ENCODE assay signal across 26 cellular contexts in genomic region chr14:100875861-100876590, GRCh38. TPM values are rescaled to one million over a fixed set of nuclear protein-coding genes. Genes with fewer than 3 reads are reported as not detected.
DNase-seq lines count a peak whose midpoint lies in the region; ATAC-seq, FAIRE-seq and TF ChIP-seq lines count a peak whose summit lies in the region.
"Had no signal": no experiment of that assay in that cellular context is flagged by ENCODE, and none has a peak within 500 bp of the region (broad histone marks: within the 10 kb centered on the region; RNA-seq: fewer than 3 reads in every experiment).

No MANE protein-coding gene starts in this region.

- H3K27me3 ChIP-seq in heart left ventricle (peaks cover 0 to 21% (median 0%) of the 10 kb centered on the region in 9 donors), right atrium auricular region (no peaks in the 10 kb centered on the region), neuronal stem cell (ENCODE audit: control insufficient read depth in 3 of 3, insufficient read depth in 3 of 3, low read depth in 1 of 3, low read length in 3 of 3) (peaks cover 0 to 4% (median 0%) of the 10 kb centered on the region in 3 experiments)
- H3K27me3 ChIP-seq: SJSA1 had no signal

- H3K18ac ChIP-seq in neuronal stem cell (ENCODE audit: low read length), result peak overlapping the region; percentile 88

- H2AK5ac ChIP-seq in neuronal stem cell (ENCODE audit: low read depth, low read length), result peak overlapping the region; percentile 100

- no peak for TF ChIP-seq CTCF in heart left ventricle (IDR thresholded peaks at IDR 0.05)
- TF ChIP-seq CTCF in right atrium auricular region (IDR thresholded peaks at IDR 0.05), result no peak
- no peak for TF ChIP-seq CTCF in kidney (IDR thresholded peaks at IDR 0.05; ENCODE audit: borderline replicate concordance, extremely low read depth, insufficient read depth)

- H3K4me1 ChIP-seq in heart left ventricle (no peaks in the 10 kb centered on the region), right atrium auricular region (no peaks in the 10 kb centered on the region), kidney (ENCODE audit: control insufficient read depth in 1 of 2, insufficient read depth in 1 of 2, low read depth in 1 of 2, low read length in 2 of 2) (no peaks in the 10 kb centered on the region), neuronal stem cell (ENCODE audit: control insufficient read depth in 2 of 2, insufficient read depth in 1 of 2, low read depth in 1 of 2, low read length in 2 of 2) (peaks cover 0 to 6% of the 10 kb centered on the region in 2 donors)
- H3K4me1 ChIP-seq: SJSA1 had no signal

- intact Hi-C loops in heart left ventricle (cut with DNase I) (no loop called here), kidney (cut with DNase I) (no loop called here)

- H3K4ac ChIP-seq in neuronal stem cell (ENCODE audit: low read length), result peak overlapping the region; percentile 58

- H3K9ac ChIP-seq in kidney (ENCODE audit: low read length in 2 of 2) (no peak overlapping the region), neuronal stem cell (ENCODE audit: low read depth, low read length, poor library complexity) (peak overlapping the region; percentile 32)

- H4K8ac ChIP-seq in neuronal stem cell (ENCODE audit: low read depth, low read length), result no peak overlapping the region

- H3K14ac ChIP-seq in neuronal stem cell (ENCODE audit: low read length), result peak overlapping the region; percentile 59

- H3K9me3 ChIP-seq in heart left ventricle (no peaks in the 10 kb centered on the region), right atrium auricular region (no peaks in the 10 kb centered on the region), kidney (ENCODE audit: control insufficient read depth in 1 of 2, low read length in 2 of 2) (no peaks in the 10 kb centered on the region), neuronal stem cell (replicated peaks in 1 of 2; ENCODE audit: control insufficient read depth in 2 of 2, insufficient read depth in 1 of 2, low read depth in 1 of 2, low read length in 2 of 2) (peaks cover 0 to 3% of the 10 kb centered on the region in 2 donors)
- H3K9me3 ChIP-seq: SJSA1 had no signal

- peak overlapping the region; percentile 93 for H2BK120ac ChIP-seq in neuronal stem cell (ENCODE audit: low read depth, low read length)

- H3K23ac ChIP-seq in neuronal stem cell (ENCODE audit: low read depth, low read length, poor library complexity), result no peak overlapping the region

- peak overlapping the region; percentile 93 for H2BK12ac ChIP-seq in neuronal stem cell (ENCODE audit: low read length)

- no peak overlapping the region for H3K4me3 ChIP-seq in heart left ventricle
- no peak overlapping the region for H3K4me3 ChIP-seq in right atrium auricular region
- H3K4me3 ChIP-seq in kidney (ENCODE audit: low read length in 2 of 2), result no peak overlapping the region
- no peak overlapping the region for H3K4me3 ChIP-seq in neuronal stem cell (ENCODE audit: low read length in 2 of 2)
- H3K4me3 ChIP-seq: K562, SJSA1 had no signal

- no peaks in the 10 kb centered on the region for H3K36me3 ChIP-seq in heart left ventricle
- H3K36me3 ChIP-seq in right atrium auricular region, result no peaks in the 10 kb centered on the region
- H3K36me3 ChIP-seq in kidney (ENCODE audit: control insufficient read depth in 1 of 2, insufficient read depth in 2 of 2, low read length in 2 of 2), result no peaks in the 10 kb centered on the region
- no peaks in the 10 kb centered on the region for H3K36me3 ChIP-seq in neuronal stem cell (replicated peaks in 1 of 2; ENCODE audit: control insufficient read depth in 2 of 2, insufficient read depth in 2 of 2, low read length in 2 of 2)

- DNase-seq in heart left ventricle (peak in 3 of 5 donors; percentile 6 to 25 (median 9)), right atrium auricular region (ENCODE audit: low spot score) (no peak), kidney (peak; percentile 59), neuronal stem cell (ENCODE audit: low spot score) (no peak), activated T-cell treated with anti-CD3 and anti-CD28 coated beads for 4 hours (no peak), hippocampal formation (lab: John Stamatoyannopoulos, UW) (no peak), T-helper 2 cell (no peak)
- DNase-seq: CD4-positive, CD25-positive, alpha-beta regulatory T cell; DMS153; DND-41; H7; Kasumi-1; MV-4-11; NCI-H1105; NCI-H1436 treated with DMSO at 0.1 percent for 48 hours; NCI-H1930; NCI-H446; NCI-H524 treated with DMSO at 0.1 percent for 48 hours; NCI-H774 had no signal

- H2BK15ac ChIP-seq in neuronal stem cell (ENCODE audit: low read length), result peak overlapping the region; percentile 99

- peak overlapping the region; percentile 33 for H2BK5ac ChIP-seq in neuronal stem cell (ENCODE audit: low read length)

- TF ChIP-seq POLR2A in heart left ventricle (IDR thresholded peaks at IDR 0.05), result no peak

- peak overlapping the region; percentile 38 for H4K91ac ChIP-seq in neuronal stem cell (ENCODE audit: low read depth, low read length, poor library complexity)

- H3K27ac ChIP-seq in heart left ventricle (no peak overlapping the region), right atrium auricular region (no peak overlapping the region), kidney (ENCODE audit: low read depth in 2 of 2, low read length in 2 of 2) (no peak overlapping the region), neuronal stem cell (replicated peaks; ENCODE audit: low read length) (no peak overlapping the region)
- H3K27ac ChIP-seq: SJSA1 had no signal

- 82 to 84% (median 83%) methylated on average over 16 to 17 of the region's 17 CpGs for WGBS in heart left ventricle, 4 donors
- no CpG with 5 or more reads among the region's 17 CpGs for WGBS in neuronal stem cell (ENCODE audit: extremely low coverage in 2 of 2, insufficient read length in 2 of 2, insufficient replicate concordance in 1 of 2), 2 donors

- no peak overlapping the region for H3K4me2 ChIP-seq in neuronal stem cell (ENCODE audit: insufficient read depth, low read length, poor library complexity, severe bottlenecking)

- no peak overlapping the region for H2AFZ ChIP-seq in neuronal stem cell (ENCODE audit: low read length)

- no peak for ATAC-seq in heart left ventricle
- ATAC-seq: K562 had no signal

- H3K79me1 ChIP-seq in neuronal stem cell (ENCODE audit: low read depth, low read length), result no peaks in the 10 kb centered on the region

- no peak for FAIRE-seq in kidney (lab: Jason Lieb, UNC)
- FAIRE-seq: GM12892, K562, RCC 7860 had no signal

RNA-seq across cellular contexts. Expression of gene RTL1, which starts 27.5 kb away (rescaled TPM):
- total RNA-seq in heart left ventricle, result not detected
- polyA plus RNA-seq in heart left ventricle, result not detected
- not detected for total RNA-seq in right atrium auricular region
- total RNA-seq in kidney, result not detected
- not detected for polyA plus RNA-seq in kidney (ENCODE audit: insufficient read depth, low read depth, low replicate concordance)
- polyA plus RNA-seq in neuronal stem cell (2013, experiment 1 of 2), result 3.6 TPM
- polyA plus RNA-seq in neuronal stem cell (2013, experiment 2 of 2), result 3.6 TPM
- total RNA-seq: CD4-positive, CD25-positive, alpha-beta regulatory T cell; H7; K562; SJSA1 had no signal
- polyA plus RNA-seq: BJ; CD4-positive, CD25-positive, alpha-beta regulatory T cell; K562 had no signal

RNA-seq across cellular contexts. Expression of gene MEG3, which starts 50.1 kb away (rescaled TPM):
- total RNA-seq in heart left ventricle (10 to 100 TPM in 4 of 9 donors, 1 to 10 TPM in 5; 3.6 to 37.7 (median 9.9) TPM), right atrium auricular region (1 to 10 TPM; 6.5 to 9.5 TPM), kidney (24.0 TPM)
- polyA plus RNA-seq in heart left ventricle (10 to 100 TPM in 1 of 2 donors, 1 to 10 TPM in 1; 5.6 to 36.7 TPM), kidney (ENCODE audit: insufficient read depth, low read depth, low replicate concordance) (29.6 TPM)
- 61.0 TPM for polyA plus RNA-seq in neuronal stem cell (2013, experiment 1 of 2)
- 58.1 TPM for polyA plus RNA-seq in neuronal stem cell (2013, experiment 2 of 2)
- total RNA-seq: A172, HT1080 had no signal
- polyA plus RNA-seq: CD4-positive, CD25-positive, alpha-beta regulatory T cell had no signal

Comparison
In these comparisons a context has a peak if more than half of its experiments do, and no peak if none do; other contexts are left out.
1. DNase-seq: peak in heart left ventricle (3 of 5) and kidney (single experiment); none in right atrium auricular region (single experiment), neuronal stem cell (single experiment), activated T-cell treated with anti-CD3 and anti-CD28 coated beads for 4 hours (single experiment), hippocampal formation (0 of 2) and T-helper 2 cell (0 of 5).